In genomic region chr21:42878678-42878992, GRCh38 we compare ENCODE assay signal across 8 cellular contexts. TPM values are rescaled to one million over a fixed set of nuclear protein-coding genes. Genes with fewer than 3 reads are reported as not detected.
DNase-seq lines count a peak whose midpoint lies in the region; ATAC-seq and TF ChIP-seq lines count a peak whose summit lies in the region.

No MANE protein-coding gene starts in this region.

- H3K27ac ChIP-seq in SJCRH30 = peak overlapping the region; percentile 83
- peak overlapping the region; percentile 69 for H3K27ac ChIP-seq in skeletal muscle tissue (ENCODE audit: low read depth, low read length)

- H3K27me3 ChIP-seq in BJ (ENCODE audit: control insufficient read depth, insufficient read depth, low read length) (no peaks in the 10 kb centered on the region), SJCRH30 (no peaks in the 10 kb centered on the region), skeletal muscle tissue (ENCODE audit: control insufficient read depth in 3 of 3, insufficient read depth in 3 of 3, low read length in 3 of 3) (no peaks in the 10 kb centered on the region)

- H3K9ac ChIP-seq in skeletal muscle tissue (ENCODE audit: low read depth in 1 of 3, low read length in 3 of 3) = peak overlapping the region; percentile 77 to 89 (median 89)

- DNase-seq in BJ (ENCODE audit: low read depth) (no peak), SJCRH30 (no peak), foreskin fibroblast (no peak), NCI-H510A (lab: John Stamatoyannopoulos, UW) (no peak), iPS-NIHi7 (ENCODE audit: extremely low spot score) (no peak)
- no peak for DNase-seq in stimulated activated CD4-positive, alpha-beta T cell treated with anti-CD3 and anti-CD28 coated beads, Interleukin-2, amount 100 ng/mL, for 24 hours

- H3K4me1 ChIP-seq in SJCRH30 = no peaks in the 10 kb centered on the region
- peaks cover 13 to 28% (median 15%) of the 10 kb centered on the region in 3 donors for H3K4me1 ChIP-seq in skeletal muscle tissue (ENCODE audit: control insufficient read depth in 3 of 3, insufficient read depth in 3 of 3, low read length in 3 of 3)

- H3K4me3 ChIP-seq in BJ (ENCODE audit: low read depth, low read length) (peak overlapping the region; percentile 94), SJCRH30 (peak overlapping the region; percentile 90), foreskin fibroblast (ENCODE audit: low read depth in 1 of 2, low read length in 2 of 2) (peak overlapping the region; percentile 95 to 100), skeletal muscle tissue (ENCODE audit: low read length in 3 of 3) (peak overlapping the region; percentile 74 to 99 (median 98))

- POLR2A ChIA-PET in BJ (lab: Charles Lee) = no interaction called here

- H3K9me3 ChIP-seq in SJCRH30 (replicated peaks) (no peaks in the 10 kb centered on the region), skeletal muscle tissue (ENCODE audit: control insufficient read depth in 3 of 3, low read length in 3 of 3) (no peaks in the 10 kb centered on the region)

- CTCF ChIA-PET in BJ (lab: Yijun Ruan, JAX) = interaction anchor here (0.6 to 1.0 kb wide), 4 partner anchors 10 to 359 kb away, joined by 3 to 4 read pairs (median 3); no protein-coding TSS in a partner anchor

- H3K36me3 ChIP-seq in BJ (ENCODE audit: control insufficient read depth, insufficient read depth, low read length) (no peaks in the 10 kb centered on the region; the same call in 1 of the 2 replicates), SJCRH30 (peaks cover 18% of the 10 kb centered on the region), skeletal muscle tissue (ENCODE audit: control insufficient read depth in 3 of 3, insufficient read depth in 3 of 3, low read length in 3 of 3) (peaks cover 5 to 10% (median 7%) of the 10 kb centered on the region in 3 donors)

- TF ChIP-seq CTCF in BJ (IDR thresholded peaks at IDR 0.05; ENCODE audit: insufficient read depth, low read depth, low read length) (no peak), foreskin fibroblast (IDR thresholded peaks at IDR 0.05; ENCODE audit: low read depth, low read length) (no peak)

- ATAC-seq in GM21717 (IDR thresholded peaks at IDR 0.05; ENCODE audit: unreplicated experiment) = peak; percentile 19

RNA-seq across cellular contexts. Expression of gene WDR4, which starts 0.7 kb away (rescaled TPM):
- 9.4 and 13.7 TPM in 2 replicates for polyA plus RNA-seq in BJ (2011; rRNA removed)
- polyA minus RNA-seq in BJ (2011; rRNA and poly(A)+ RNA removed) = 9.0 and 13.1 TPM in 2 replicates
- total RNA-seq in SJCRH30 (2014; rRNA removed; shearing (Covaris generic)) = 21.8 and 25.7 TPM in 2 replicates
- 8.4 TPM for total RNA-seq in skeletal muscle tissue

RNA-seq across cellular contexts. Expression of gene NDUFV3, which starts 14.5 kb away (rescaled TPM):
- polyA plus RNA-seq in BJ (2011; rRNA removed) = 28.8 and 32.2 TPM in 2 replicates
- polyA minus RNA-seq in BJ (2011; rRNA and poly(A)+ RNA removed) = 23.2 TPM in 2 replicates
- total RNA-seq in SJCRH30 (2014; rRNA removed; shearing (Covaris generic)) = 27.6 and 27.8 TPM in 2 replicates
- 45.9 TPM for total RNA-seq in skeletal muscle tissue

RNA-seq across cellular contexts. Expression of gene ERVH48-1, which starts 46.8 kb away (rescaled TPM):
- not detected in 2 replicates for polyA plus RNA-seq in BJ (2011; rRNA removed)
- not detected in 2 replicates for polyA minus RNA-seq in BJ (2011; rRNA and poly(A)+ RNA removed)
- not detected in 2 replicates for total RNA-seq in SJCRH30 (2014; rRNA removed; shearing (Covaris generic))
- not detected for total RNA-seq in skeletal muscle tissue
